Comparison of ENCODE assay signal across 1 cellular context in genomic region chr17:40448639-40449261, GRCh38.
TF ChIP-seq lines count a peak whose summit lies in the region.

No MANE protein-coding gene starts in this region.

TF ChIP-seq in HepG2, 621 proteins besides CTCF, POLR2A, EP300 and RAD21 (continued from another document and continues in another):
- 0 out of 2 replicates have a peak, but pooled peaks have one; percentile 60 for TF ChIP-seq KLF9 (CRISPR knock-in tag; IDR thresholded peaks at IDR 0.05; ENCODE audit: low read depth)
- TF ChIP-seq MAX (IDR thresholded peaks at IDR 0.05) = peak; percentile 97
- no peak for TF ChIP-seq JUNB (CRISPR knock-in tag; IDR thresholded peaks at IDR 0.05; ENCODE audit: borderline replicate concordance)
- TF ChIP-seq ZNF44 (CRISPR knock-in tag; IDR thresholded peaks at IDR 0.05) = peak; percentile 70; the same call in 1 of the 2 replicates
- TF ChIP-seq ZNF839 (CRISPR knock-in tag; IDR thresholded peaks at IDR 0.05; ENCODE audit: borderline replicate concordance) = no peak
- TF ChIP-seq TBX3 (IDR thresholded peaks at IDR 0.05; ENCODE audit: borderline replicate concordance) = peak; percentile 51; the same call in 1 of the 2 replicates
- TF ChIP-seq, protein P1, sequence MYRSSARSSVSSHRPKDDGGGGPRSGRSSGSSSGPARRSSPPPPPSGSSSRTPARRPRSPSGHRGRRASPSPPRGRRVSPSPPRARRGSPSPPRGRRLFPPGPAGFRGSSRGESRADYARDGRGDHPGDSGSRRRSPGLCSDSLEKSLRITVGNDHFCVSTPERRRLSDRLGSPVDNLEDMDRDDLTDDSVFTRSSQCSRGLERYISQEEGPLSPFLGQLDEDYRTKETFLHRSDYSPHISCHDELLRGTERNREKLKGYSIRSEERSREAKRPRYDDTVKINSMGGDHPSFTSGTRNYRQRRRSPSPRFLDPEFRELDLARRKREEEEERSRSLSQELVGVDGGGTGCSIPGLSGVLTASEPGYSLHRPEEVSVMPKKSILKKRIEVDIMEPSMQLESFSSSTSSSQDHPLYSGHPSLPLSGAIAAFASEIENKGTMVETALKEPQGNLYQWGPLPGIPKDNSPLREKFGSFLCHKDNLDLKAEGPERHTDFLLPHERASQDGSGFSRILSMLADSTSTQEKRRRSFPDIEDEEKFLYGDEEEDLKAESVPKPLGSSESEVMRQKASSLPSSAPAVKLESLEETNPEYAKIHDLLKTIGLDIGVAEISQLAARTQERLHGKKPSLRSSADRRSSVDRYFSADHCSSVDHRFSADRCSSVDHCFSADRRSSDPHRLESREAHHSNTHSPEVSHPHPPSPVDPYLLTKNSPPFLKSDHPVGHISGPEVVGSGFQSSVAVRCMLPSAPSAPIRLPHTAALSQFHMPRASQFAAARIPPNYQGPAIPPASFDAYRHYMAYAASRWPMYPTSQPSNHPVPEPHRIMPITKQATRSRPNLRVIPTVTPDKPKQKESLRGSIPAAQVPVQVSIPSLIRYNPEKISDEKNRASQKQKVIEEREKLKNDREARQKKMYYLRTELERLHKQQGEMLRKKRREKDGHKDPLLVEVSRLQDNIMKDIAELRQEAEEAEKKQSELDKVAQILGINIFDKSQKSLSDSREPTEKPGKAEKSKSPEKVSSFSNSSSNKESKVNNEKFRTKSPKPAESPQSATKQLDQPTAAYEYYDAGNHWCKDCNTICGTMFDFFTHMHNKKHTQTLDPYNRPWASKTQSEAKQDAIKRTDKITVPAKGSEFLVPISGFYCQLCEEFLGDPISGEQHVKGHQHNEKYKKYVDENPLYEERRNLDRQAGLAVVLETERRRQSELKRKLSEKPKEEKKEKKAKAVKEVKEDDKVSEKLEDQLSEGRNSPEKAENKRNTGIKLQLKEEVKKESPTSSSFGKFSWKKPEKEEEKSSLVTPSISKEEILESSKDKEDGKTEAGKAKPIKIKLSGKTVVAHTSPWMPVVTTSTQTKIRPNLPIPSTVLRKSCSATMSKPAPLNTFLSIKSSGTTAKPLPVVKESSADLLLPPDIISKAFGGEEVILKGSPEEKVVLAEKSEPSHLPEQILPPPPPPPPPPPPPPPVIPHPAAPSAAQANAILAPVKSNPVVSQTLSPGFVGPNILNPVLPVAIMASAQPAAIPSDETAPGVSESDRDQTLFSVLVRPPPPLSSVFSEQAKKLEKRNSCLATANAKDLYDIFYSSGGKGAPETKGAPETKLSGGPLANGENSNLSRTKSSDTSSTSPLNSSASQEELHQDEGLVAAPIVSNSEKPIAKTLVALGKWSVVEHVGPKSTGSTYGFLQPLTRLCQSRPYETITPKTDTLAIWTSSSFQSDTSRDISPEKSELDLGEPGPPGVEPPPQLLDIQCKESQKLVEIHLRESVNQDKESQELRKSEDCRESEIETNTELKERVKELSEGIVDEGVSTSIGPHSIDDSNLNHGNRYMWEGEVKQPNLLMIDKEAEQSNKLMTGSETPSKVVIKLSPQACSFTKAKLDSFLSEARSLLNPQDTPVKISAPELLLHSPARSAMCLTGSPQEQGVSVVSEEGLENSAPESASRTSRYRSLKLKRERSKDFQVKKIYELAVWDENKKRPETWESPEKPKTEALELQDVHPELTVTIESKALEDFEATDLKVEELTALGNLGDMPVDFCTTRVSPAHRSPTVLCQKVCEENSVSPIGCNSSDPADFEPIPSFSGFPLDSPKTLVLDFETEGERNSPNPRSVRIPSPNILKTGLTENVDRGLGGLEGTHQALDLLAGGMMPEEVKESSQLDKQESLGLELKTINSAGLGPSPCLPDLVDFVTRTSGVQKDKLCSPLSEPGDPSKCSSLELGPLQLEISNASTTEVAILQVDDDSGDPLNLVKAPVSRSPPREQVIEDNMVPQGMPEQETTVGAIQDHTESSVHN (CRISPR knock-in tag; IDR thresholded peaks at IDR 0.05) = peak; percentile 72; the same call in 1 of the 2 replicates
- TF ChIP-seq CHD2 (IDR thresholded peaks at IDR 0.05; ENCODE audit: low read depth, low read length) = no peak
- TF ChIP-seq IRF2 (CRISPR knock-in tag; IDR thresholded peaks at IDR 0.05) = peak; percentile 91
- TF ChIP-seq, protein P2, sequence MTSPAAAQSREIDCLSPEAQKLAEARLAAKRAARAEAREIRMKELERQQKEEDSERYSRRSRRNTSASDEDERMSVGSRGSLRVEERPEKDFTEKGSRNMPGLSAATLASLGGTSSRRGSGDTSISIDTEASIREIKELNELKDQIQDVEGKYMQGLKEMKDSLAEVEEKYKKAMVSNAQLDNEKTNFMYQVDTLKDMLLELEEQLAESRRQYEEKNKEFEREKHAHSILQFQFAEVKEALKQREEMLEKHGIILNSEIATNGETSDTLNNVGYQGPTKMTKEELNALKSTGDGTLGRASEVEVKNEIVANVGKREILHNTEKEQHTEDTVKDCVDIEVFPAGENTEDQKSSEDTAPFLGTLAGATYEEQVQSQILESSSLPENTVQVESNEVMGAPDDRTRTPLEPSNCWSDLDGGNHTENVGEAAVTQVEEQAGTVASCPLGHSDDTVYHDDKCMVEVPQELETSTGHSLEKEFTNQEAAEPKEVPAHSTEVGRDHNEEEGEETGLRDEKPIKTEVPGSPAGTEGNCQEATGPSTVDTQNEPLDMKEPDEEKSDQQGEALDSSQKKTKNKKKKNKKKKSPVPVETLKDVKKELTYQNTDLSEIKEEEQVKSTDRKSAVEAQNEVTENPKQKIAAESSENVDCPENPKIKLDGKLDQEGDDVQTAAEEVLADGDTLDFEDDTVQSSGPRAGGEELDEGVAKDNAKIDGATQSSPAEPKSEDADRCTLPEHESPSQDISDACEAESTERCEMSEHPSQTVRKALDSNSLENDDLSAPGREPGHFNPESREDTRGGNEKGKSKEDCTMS (CRISPR knock-in tag; conservative IDR thresholded peaks at IDR 0.05) = no peak
- no peak; the same call in 1 of the 2 replicates for TF ChIP-seq ZNF891 (CRISPR knock-in tag; IDR thresholded peaks at IDR 0.05)
- no peak for TF ChIP-seq ZFP82 (CRISPR knock-in tag; IDR thresholded peaks at IDR 0.05; ENCODE audit: borderline replicate concordance)
- peak; percentile 91 for TF ChIP-seq HMG20A (CRISPR knock-in tag; IDR thresholded peaks at IDR 0.05; ENCODE audit: borderline replicate concordance)
- TF ChIP-seq ZNF20 (CRISPR knock-in tag; IDR thresholded peaks at IDR 0.05) = no peak
- TF ChIP-seq ZNF570 (CRISPR knock-in tag; IDR thresholded peaks at IDR 0.05; ENCODE audit: borderline replicate concordance) = no peak
- TF ChIP-seq ZNF510 (CRISPR knock-in tag; IDR thresholded peaks at IDR 0.05; ENCODE audit: low read depth) = no peak
- TF ChIP-seq KLF15 (CRISPR knock-in tag; IDR thresholded peaks at IDR 0.05; ENCODE audit: borderline replicate concordance) = no peak
- TF ChIP-seq ZNF724P (CRISPR knock-in tag; IDR thresholded peaks at IDR 0.05; ENCODE audit: borderline replicate concordance) = peak; percentile 32; the same call in 1 of the 2 replicates
- TF ChIP-seq KDM5B (CRISPR knock-in tag; IDR thresholded peaks at IDR 0.05; ENCODE audit: borderline replicate concordance) = no peak
- peak; percentile 72; the same call in 1 of the 2 replicates for TF ChIP-seq KAT8 (CRISPR knock-in tag; IDR thresholded peaks at IDR 0.05)
- no peak for TF ChIP-seq ZNF781 (CRISPR knock-in tag; IDR thresholded peaks at IDR 0.05; ENCODE audit: borderline replicate concordance, not compliant biosample characterization)
- no peak for TF ChIP-seq KDM4B (CRISPR knock-in tag; IDR thresholded peaks at IDR 0.05)
- TF ChIP-seq, protein P3, sequence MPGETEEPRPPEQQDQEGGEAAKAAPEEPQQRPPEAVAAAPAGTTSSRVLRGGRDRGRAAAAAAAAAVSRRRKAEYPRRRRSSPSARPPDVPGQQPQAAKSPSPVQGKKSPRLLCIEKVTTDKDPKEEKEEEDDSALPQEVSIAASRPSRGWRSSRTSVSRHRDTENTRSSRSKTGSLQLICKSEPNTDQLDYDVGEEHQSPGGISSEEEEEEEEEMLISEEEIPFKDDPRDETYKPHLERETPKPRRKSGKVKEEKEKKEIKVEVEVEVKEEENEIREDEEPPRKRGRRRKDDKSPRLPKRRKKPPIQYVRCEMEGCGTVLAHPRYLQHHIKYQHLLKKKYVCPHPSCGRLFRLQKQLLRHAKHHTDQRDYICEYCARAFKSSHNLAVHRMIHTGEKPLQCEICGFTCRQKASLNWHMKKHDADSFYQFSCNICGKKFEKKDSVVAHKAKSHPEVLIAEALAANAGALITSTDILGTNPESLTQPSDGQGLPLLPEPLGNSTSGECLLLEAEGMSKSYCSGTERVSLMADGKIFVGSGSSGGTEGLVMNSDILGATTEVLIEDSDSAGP (CRISPR knock-in tag; IDR thresholded peaks at IDR 0.05; ENCODE audit: borderline replicate concordance) = no peak; the same call in 1 of the 2 replicates
- peak; percentile 33; the same call in 1 of the 2 replicates for TF ChIP-seq ZBED4 (CRISPR knock-in tag; IDR thresholded peaks at IDR 0.05; ENCODE audit: borderline replicate concordance)
- no peak for TF ChIP-seq ZNF567 (CRISPR knock-in tag; IDR thresholded peaks at IDR 0.05; ENCODE audit: borderline replicate concordance)
- TF ChIP-seq SATB2 (CRISPR knock-in tag; IDR thresholded peaks at IDR 0.05) = no peak
- TF ChIP-seq ZNF883 (CRISPR knock-in tag; IDR thresholded peaks at IDR 0.05; ENCODE audit: not compliant biosample characterization) = no peak
- 0 out of 4 replicates have a peak, but pooled peaks of 1 of the 2 experiments have one; percentile 0 for TF ChIP-seq MAFK (conservative IDR thresholded peaks at IDR 0.05 in 1 of 2, IDR thresholded peaks at IDR 0.05 in 1 of 2; ENCODE audit: low read length in 2 of 2)
- no peak; the same call in 1 of the 2 replicates for TF ChIP-seq ELF1 (CRISPR knock-in tag; IDR thresholded peaks at IDR 0.05)
- peak; percentile 69 for TF ChIP-seq RERE (CRISPR knock-in tag; IDR thresholded peaks at IDR 0.05; ENCODE audit: low read depth)
- TF ChIP-seq ZNF292 (CRISPR knock-in tag; IDR thresholded peaks at IDR 0.05; ENCODE audit: borderline replicate concordance, low read depth) = peak; percentile 85
- peak; percentile 93 for TF ChIP-seq SMYD3 (CRISPR knock-in tag; IDR thresholded peaks at IDR 0.05)
- no peak for TF ChIP-seq ZBTB8A (CRISPR knock-in tag; IDR thresholded peaks at IDR 0.05; ENCODE audit: borderline replicate concordance, low read depth)
- TF ChIP-seq EEA1 (CRISPR knock-in tag; IDR thresholded peaks at IDR 0.05; ENCODE audit: borderline replicate concordance) = no peak
- no peak for TF ChIP-seq ISX (CRISPR knock-in tag; conservative IDR thresholded peaks at IDR 0.05)
- peak; percentile 63; the same call in 1 of the 2 replicates for TF ChIP-seq RAD51 (IDR thresholded peaks at IDR 0.05; ENCODE audit: borderline replicate concordance)
